Comparison of ENCODE assay signal across 36 cellular contexts in genomic region chr7:135844903-135845302, GRCh38.
"Had no signal": no experiment of that assay in that cellular context is flagged by ENCODE, and none has a peak within 500 bp of the region (broad histone marks: within the 10 kb centered on the region; RNA-seq: fewer than 3 reads in every experiment).

No MANE protein-coding gene starts in this region.

- FAIRE-seq: astrocyte, bronchial epithelial cell, TTC549 had no signal

- H3K4me1 ChIP-seq: adrenal gland had no signal

- H3K4me3 ChIP-seq: adrenal gland, cardiac muscle cell had no signal

- H3K36me3 Mint-ChIP-seq: activated CD4-positive, alpha-beta memory T cell treated with anti-CD3 and anti-CD28 coated beads for 36 hours; activated naive CD4-positive, alpha-beta T cell treated with anti-CD3 and anti-CD28 coated beads, Interleukin-2, amount 50 U/mL, for 72 hours; activated naive CD8-positive, alpha-beta T cell treated with anti-CD3 and anti-CD28 coated beads for 36 hours; brain; T-cell had no signal

- H3K27ac ChIP-seq: adrenal gland, cardiac muscle cell, VCaP had no signal

- ATAC-seq: activated CD8-positive, alpha-beta T cell treated with anti-CD3 and anti-CD28 coated beads for 36 hours; activated naive CD4-positive, alpha-beta T cell treated with anti-CD3 and anti-CD28 coated beads, Interleukin-2, amount 50 U/mL, for 72 hours; activated T-cell treated with anti-CD3 and anti-CD28 coated beads, Interleukin-2, amount 50 U/mL, for 4 hours; activated T-cell treated with anti-CD3 and anti-CD28 coated beads, Interleukin-2, amount 50 U/mL, for 72 hours; activated T-helper 17 cell treated with anti-CD3 and anti-CD28 coated beads, Interleukin-2, amount 50 U/mL, for 72 hours; T-cell had no signal

- H3K36me3 ChIP-seq: adrenal gland, cardiac muscle cell had no signal

- DNase-seq: activated B cell treated with CpG ODN at 0.5 μM for 24 hours; activated CD4-positive, alpha-beta memory T cell treated with anti-CD3 and anti-CD28 coated beads for 36 hours; activated CD4-positive, alpha-beta T cell treated with anti-CD3 and anti-CD28 coated beads for 4 hours; activated CD4-positive, alpha-beta T cell treated with anti-CD3 and anti-CD28 coated beads, Interleukin-2, amount 10 ng/mL, durations not matched to agents 24 days and 14 days; activated CD4-positive, alpha-beta T cell treated with anti-CD3 and anti-CD28 coated beads, Interleukin-2, amount 50 U/mL, for 1 hour; activated CD4-positive, alpha-beta T cell treated with anti-CD3 and anti-CD28 coated beads, Interleukin-2, amount 50 U/mL, for 4 hours; activated CD4-positive, CD25-positive, alpha-beta regulatory T cell treated with anti-CD3 and anti-CD28 coated beads, Interleukin-2, amount 50 U/mL, for 72 hours; activated CD8-positive, alpha-beta memory T cell treated with anti-CD3 and anti-CD28 coated beads, Interleukin-2, amount 50 U/mL, for 4 hours; activated CD8-positive, alpha-beta T cell treated with anti-CD3 and anti-CD28 coated beads for 36 hours; activated gamma-delta T cell; activated naive CD4-positive, alpha-beta T cell treated with anti-CD3 and anti-CD28 coated beads for 36 hours; activated naive CD4-positive, alpha-beta T cell treated with anti-CD3 and anti-CD28 coated beads, Interleukin-2, amount 50 U/mL, for 16 hours; activated naive CD8-positive, alpha-beta T cell treated with anti-CD3 and anti-CD28 coated beads for 36 hours; activated T-cell treated with anti-CD3 and anti-CD28 coated beads for 4 hours; activated T-cell treated with anti-CD3 and anti-CD28 coated beads, Interleukin-2, amount 50 U/mL, for 1 hour; activated T-cell treated with anti-CD3 and anti-CD28 coated beads, Interleukin-2, amount 50 U/mL, for 4 hours; activated T-cell treated with anti-CD3 and anti-CD28 coated beads, Interleukin-2, amount 50 U/mL, for 72 hours; adrenal gland; amniotic stem cell; aorta; caudate nucleus; cerebellar nuclear complex; T-cell; T-helper 2 cell; T-helper 9 cell had no signal

- H3K27ac Mint-ChIP-seq: activated B cell treated with CpG ODN at 0.5 μM for 24 hours; activated CD4-positive, alpha-beta memory T cell treated with anti-CD3 and anti-CD28 coated beads for 36 hours; activated CD4-positive, alpha-beta T cell treated with anti-CD3 and anti-CD28 coated beads, Interleukin-2, amount 10 ng/mL, durations not matched to agents 24 days and 14 days; activated CD8-positive, alpha-beta T cell treated with anti-CD3 and anti-CD28 coated beads for 36 hours; activated naive CD4-positive, alpha-beta T cell treated with anti-CD3 and anti-CD28 coated beads for 36 hours; activated naive CD4-positive, alpha-beta T cell treated with anti-CD3 and anti-CD28 coated beads, Interleukin-2, amount 50 U/mL, for 72 hours; activated naive CD8-positive, alpha-beta T cell treated with anti-CD3 and anti-CD28 coated beads for 36 hours; activated T-cell treated with anti-CD3 and anti-CD28 coated beads, Interleukin-2, amount 50 U/mL, for 72 hours; activated T-helper 1 cell treated with anti-CD3 and anti-CD28 coated beads, Interleukin-12 subunit alpha, Interleukin-12 subunit beta, Interleukin-2, Interleukin-4 antibody, amounts not matched to agents 30 ng/mL and 10 ng/mL and 1 ng/mL, durations not matched to agents 14 hours and 24 hours and 36 hours; activated T-helper 17 cell treated with anti-CD3 and anti-CD28 coated beads, Interleukin-2, amount 50 U/mL, for 72 hours; brain; T-helper 2 cell treated with Interferon-gamma antibody and Interleukin-4, amounts not matched to agents 5 μg/mL and 100 μg/mL, for 36 hours had no signal

- H3K9me3 Mint-ChIP-seq: activated B cell treated with CpG ODN at 0.5 μM for 24 hours; activated CD4-positive, alpha-beta memory T cell treated with anti-CD3 and anti-CD28 coated beads for 36 hours; activated CD8-positive, alpha-beta T cell treated with anti-CD3 and anti-CD28 coated beads for 36 hours; activated naive CD4-positive, alpha-beta T cell treated with anti-CD3 and anti-CD28 coated beads for 36 hours; activated naive CD4-positive, alpha-beta T cell treated with anti-CD3 and anti-CD28 coated beads, Interleukin-2, amount 50 U/mL, for 72 hours; activated naive CD8-positive, alpha-beta T cell treated with anti-CD3 and anti-CD28 coated beads for 36 hours; activated T-cell treated with anti-CD3 and anti-CD28 coated beads, Interleukin-2, amount 50 U/mL, for 4 hours; activated T-cell treated with anti-CD3 and anti-CD28 coated beads, Interleukin-2, amount 50 U/mL, for 72 hours; activated T-helper 1 cell treated with anti-CD3 and anti-CD28 coated beads, Interleukin-12 subunit alpha, Interleukin-12 subunit beta, Interleukin-2, Interleukin-4 antibody, amounts not matched to agents 30 ng/mL and 10 ng/mL and 1 ng/mL, durations not matched to agents 14 hours and 24 hours and 36 hours; activated T-helper 17 cell treated with anti-CD3 and anti-CD28 coated beads, Interleukin-2, amount 50 U/mL, for 72 hours; central memory CD8-positive, alpha-beta T cell; T-cell; T-helper 2 cell treated with Interferon-gamma antibody and Interleukin-4, amounts not matched to agents 5 μg/mL and 100 μg/mL, for 36 hours had no signal

- H3K4me3 Mint-ChIP-seq: activated B cell treated with CpG ODN at 0.5 μM for 24 hours; activated CD4-positive, alpha-beta memory T cell treated with anti-CD3 and anti-CD28 coated beads for 36 hours; activated CD4-positive, alpha-beta T cell treated with anti-CD3 and anti-CD28 coated beads, Interleukin-2, amount 10 ng/mL, durations not matched to agents 24 days and 14 days; activated CD8-positive, alpha-beta T cell treated with anti-CD3 and anti-CD28 coated beads for 36 hours; activated naive CD4-positive, alpha-beta T cell treated with anti-CD3 and anti-CD28 coated beads for 36 hours; activated naive CD8-positive, alpha-beta T cell treated with anti-CD3 and anti-CD28 coated beads for 36 hours; activated T-cell treated with anti-CD3 and anti-CD28 coated beads, Interleukin-2, amount 50 U/mL, for 4 hours; activated T-cell treated with anti-CD3 and anti-CD28 coated beads, Interleukin-2, amount 50 U/mL, for 72 hours; activated T-helper 1 cell treated with anti-CD3 and anti-CD28 coated beads, Interleukin-12 subunit alpha, Interleukin-12 subunit beta, Interleukin-2, Interleukin-4 antibody, amounts not matched to agents 30 ng/mL and 10 ng/mL and 1 ng/mL, durations not matched to agents 14 hours and 24 hours and 36 hours; activated T-helper 17 cell treated with anti-CD3 and anti-CD28 coated beads, Interleukin-2, amount 50 U/mL, for 72 hours; brain; central memory CD8-positive, alpha-beta T cell; T-cell; T-helper 2 cell treated with Interferon-gamma antibody and Interleukin-4, amounts not matched to agents 5 μg/mL and 100 μg/mL, for 36 hours had no signal

- H3K27me3 ChIP-seq: adrenal gland, cardiac muscle cell had no signal

- H3K9me3 ChIP-seq: adrenal gland had no signal

- H3K4me1 Mint-ChIP-seq: activated CD4-positive, alpha-beta T cell treated with anti-CD3 and anti-CD28 coated beads, Interleukin-2, amount 10 ng/mL, durations not matched to agents 24 days and 14 days; activated naive CD8-positive, alpha-beta T cell treated with anti-CD3 and anti-CD28 coated beads for 36 hours; brain had no signal

- H3K27me3 Mint-ChIP-seq: activated B cell treated with CpG ODN at 0.5 μM for 24 hours; activated CD8-positive, alpha-beta T cell treated with anti-CD3 and anti-CD28 coated beads for 36 hours; activated naive CD8-positive, alpha-beta T cell treated with anti-CD3 and anti-CD28 coated beads for 36 hours; activated T-helper 17 cell treated with anti-CD3 and anti-CD28 coated beads, Interleukin-2, amount 50 U/mL, for 72 hours; central memory CD8-positive, alpha-beta T cell; T-cell had no signal
